ENCODE assay signal across 8 cellular contexts in genomic region chr20:2101057-2101934, GRCh38. TPM values are rescaled to one million over a fixed set of nuclear protein-coding genes. Genes with fewer than 3 reads are reported as not detected.
DNase-seq lines count a peak whose midpoint lies in the region; ATAC-seq and TF ChIP-seq lines count a peak whose summit lies in the region.

Gene STK35, plus strand, starts transcription at chr20:2101827. Its CDS starts 55 bp downstream, at chr20:2101882.

- peak within 1 kb of the TSS; percentile 58 to 92 for H3K27ac ChIP-seq in aorta (ENCODE audit: low read depth in 1 of 2, low read length in 2 of 2)

- TF ChIP-seq CTCF in fibroblast of the aortic adventitia (IDR thresholded peaks at IDR 0.05; ENCODE audit: insufficient read depth, low read length) (no peak), omental fat pad (IDR thresholded peaks at IDR 0.05) (no peak)

- intact Hi-C loops in aorta (cut with DNase I) = loop anchor here (5.0 to 10.0 kb wide), 5 partner anchors 204 to 636 kb away; partner anchors contain the start of genes NSFL1C (in 1 of the 2) and SIRPA (in 1 of the 2)

- peak; percentile 79 for DNase-seq in COR-L47 (lab: John Stamatoyannopoulos, UW)
- DNase-seq in NCI-H748 (lab: John Stamatoyannopoulos, UW; ENCODE audit: unreplicated experiment) = peak; percentile 94
- peak; percentile 56 for DNase-seq in activated T-helper 1 cell treated with Interleukin-2 at 50 U/mL for 16 hours (ENCODE audit: low read depth)
- no peak for DNase-seq in fibroblast of the aortic adventitia (ENCODE audit: low read depth)
- no peak for DNase-seq in omental fat pad (ENCODE audit: low spot score)
- peak in 1 of 2 donors; percentile 92 for DNase-seq in aorta

- ATAC-seq in GM19452 (IDR thresholded peaks at IDR 0.05; ENCODE audit: unreplicated experiment) (peak; percentile 48), HG03460 (IDR thresholded peaks at IDR 0.05; ENCODE audit: unreplicated experiment) (peak; percentile 36), omental fat pad (ENCODE audit: low FRiP score) (peak; percentile 69), aorta (ENCODE audit: low FRiP score) (peak; percentile 75)

- no peaks in the 10 kb centered on the region for H3K9me3 ChIP-seq in aorta (ENCODE audit: control insufficient read depth, low read length)

- H3K4me1 ChIP-seq in aorta (ENCODE audit: control insufficient read depth in 1 of 2, insufficient read depth in 2 of 2, low read length in 2 of 2) = peaks cover 2 to 12% of the 10 kb centered on the region in 2 donors

- H3K36me3 ChIP-seq in aorta (ENCODE audit: control insufficient read depth in 1 of 2, insufficient read depth in 2 of 2, low read length in 1 of 2) = no peaks in the 10 kb centered on the region

- 1% methylated on average over 40 of the region's 40 CpGs for WGBS in aorta, 2 donors

- no peaks in the 10 kb centered on the region for H3K27me3 ChIP-seq in aorta (ENCODE audit: control insufficient read depth in 1 of 2, insufficient read depth in 2 of 2, low read length in 1 of 2)

- peak within 1 kb of the TSS; percentile 80 for H3K4me3 ChIP-seq in fibroblast of the aortic adventitia (ENCODE audit: low read depth, low read length)
- peak within 1 kb of the TSS; percentile 52 to 67 for H3K4me3 ChIP-seq in aorta (ENCODE audit: low read length in 2 of 2)

RNA-seq across cellular contexts. Expression of gene STK35, which starts in this region (rescaled TPM):
- total RNA-seq in fibroblast of the aortic adventitia (ENCODE audit: low replicate concordance) = 13.2 and 17.7 TPM in 2 replicates
- total RNA-seq in omental fat pad = 10 to 100 TPM; 21.6 to 30.0 (median 24.7) TPM
- total RNA-seq in aorta = 10 to 100 TPM; 10.5 to 13.8 TPM
- polyA plus RNA-seq in aorta = 1 to 10 TPM; 1.6 to 5.1 TPM

Comparison
In these comparisons a context has a peak if more than half of its experiments do, and no peak if none do; other contexts are left out.
1. DNase-seq: peak in COR-L47 (single experiment), NCI-H748 (single experiment) and activated T-helper 1 cell treated with Interleukin-2 at 50 U/mL for 16 hours (single experiment); none in fibroblast of the aortic adventitia (single experiment) and omental fat pad (single experiment).
2. Peak in every context shown above with its lines, with median percentiles within 50 percentile points of each other: ATAC-seq.